In genomic region chr9:35756743-35757526, GRCh38 we compare ENCODE assay signal across 1 cellular context.
TF ChIP-seq lines count a peak whose summit lies in the region.

No MANE protein-coding gene starts in this region.

TF ChIP-seq in GM23338, 12 proteins besides CTCF, POLR2A, EP300 and RAD21 (continued from another document):
- TF ChIP-seq ZNF462 (CRISPR knock-in tag; IDR thresholded peaks at IDR 0.05) (no peak), JUNB (IDR thresholded peaks at IDR 0.05; ENCODE audit: unreplicated experiment) (no peak)
